Comparison of ENCODE assay signal across 20 cellular contexts in the genomic region with DNA sequence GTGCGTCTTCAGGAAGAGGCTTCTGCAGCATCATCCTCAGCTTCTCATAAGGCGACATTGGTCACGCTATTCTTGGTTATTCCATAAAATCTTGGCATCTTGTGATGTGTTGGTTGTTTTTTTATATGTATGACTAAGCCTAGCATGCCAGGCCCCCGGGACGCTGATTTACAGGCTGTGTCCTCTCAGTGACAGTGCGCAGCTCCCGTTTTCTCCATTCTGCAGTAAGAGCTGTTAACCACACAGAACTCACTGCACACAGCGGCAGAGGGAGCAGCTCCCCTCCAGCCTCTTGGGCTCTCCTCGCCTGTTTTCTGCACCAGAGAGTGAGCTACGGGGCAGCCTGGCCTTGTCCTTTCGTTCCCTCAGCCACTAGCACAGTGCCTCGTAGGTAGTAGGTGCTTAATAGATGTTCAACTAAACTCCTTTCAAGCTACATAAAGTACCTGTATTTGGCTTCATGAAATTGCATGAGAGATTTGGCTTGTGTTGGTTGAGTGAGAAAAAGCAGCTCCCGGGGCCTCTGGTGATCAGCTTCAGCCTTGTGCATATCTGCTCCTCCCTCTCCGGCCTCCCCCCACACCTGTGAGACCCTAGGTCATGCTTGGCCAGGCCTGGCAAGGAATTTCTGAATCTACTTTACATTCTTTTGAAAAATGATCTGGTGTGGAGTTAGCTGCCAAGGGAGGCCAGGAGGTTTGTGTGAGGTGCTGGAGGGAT.
DNase-seq lines count a peak whose midpoint lies in the region; ATAC-seq, FAIRE-seq and TF ChIP-seq lines count a peak whose summit lies in the region.
"Had no signal": no experiment of that assay in that cellular context is flagged by ENCODE, and none has a peak within 500 bp of the region (broad histone marks: within the 10 kb centered on the region; RNA-seq: fewer than 3 reads in every experiment).

No MANE protein-coding gene starts in this region.

- intact Hi-C loops in left ventricle myocardium superior (cut with micrococcal nuclease) = no loop called here
- intact Hi-C loops in left ventricle myocardium inferior (cut with micrococcal nuclease) = no loop called here
- intact Hi-C loops in kidney (cut with DNase I) = no loop called here
- intact Hi-C loops in sigmoid colon (cut with DNase I) = no loop called here

- H3K27me3 ChIP-seq in left ventricle myocardium inferior (ENCODE audit: low read depth) = peaks cover 66% of the 10 kb centered on the region
- no peaks in the 10 kb centered on the region for H3K27me3 ChIP-seq in sigmoid colon

- no peak for TF ChIP-seq EP300 in sigmoid colon (IDR thresholded peaks at IDR 0.05)

- no peak overlapping the region for H3K27ac ChIP-seq in left ventricle myocardium inferior (replicated peaks)
- no peak overlapping the region for H3K27ac ChIP-seq in kidney (ENCODE audit: low read depth in 2 of 2, low read length in 2 of 2)
- no peak overlapping the region for H3K27ac ChIP-seq in sigmoid colon
- H3K27ac ChIP-seq: RWPE1 had no signal

- H3K4me3 ChIP-seq in left ventricle myocardium inferior (no peak overlapping the region), kidney (ENCODE audit: low read length in 2 of 2) (no peak overlapping the region), sigmoid colon (no peak overlapping the region)
- H3K4me3 ChIP-seq: GM23338 had no signal

- ATAC-seq in left ventricle myocardium superior = no peak
- ATAC-seq: GM23338 had no signal

- no peaks in the 10 kb centered on the region for H3K36me3 Mint-ChIP-seq in HFFc6 (ENCODE audit: low read depth)
- H3K36me3 Mint-ChIP-seq in activated naive CD8-positive, alpha-beta T cell treated with anti-CD3 and anti-CD28 coated beads for 36 hours = no peaks in the 10 kb centered on the region

- no peak overlapping the region for H3K4me3 Mint-ChIP-seq in HFFc6
- H3K4me3 Mint-ChIP-seq in activated naive CD8-positive, alpha-beta T cell treated with anti-CD3 and anti-CD28 coated beads for 36 hours = no peak overlapping the region
- H3K4me3 Mint-ChIP-seq: GM23338 had no signal

- FAIRE-seq in kidney (lab: Jason Lieb, UNC) = no peak
- FAIRE-seq: GM12892 had no signal

- no peaks in the 10 kb centered on the region for H3K9me3 ChIP-seq in left ventricle myocardium inferior (replicated peaks)
- H3K9me3 ChIP-seq in kidney (ENCODE audit: control insufficient read depth in 1 of 2, low read length in 2 of 2) = no peaks in the 10 kb centered on the region
- no peaks in the 10 kb centered on the region for H3K9me3 ChIP-seq in sigmoid colon

- no peaks in the 10 kb centered on the region for H3K9me3 Mint-ChIP-seq in HFFc6
- H3K9me3 Mint-ChIP-seq in activated naive CD8-positive, alpha-beta T cell treated with anti-CD3 and anti-CD28 coated beads for 36 hours = no peaks in the 10 kb centered on the region
- H3K9me3 Mint-ChIP-seq: GM23338 had no signal

- no peak overlapping the region for H3K9ac ChIP-seq in kidney (ENCODE audit: low read length in 2 of 2)

- 88 to 89% methylated on average over 14 of the region's 14 CpGs for WGBS in sigmoid colon, 2 donors

- H3K4me1 ChIP-seq in left ventricle myocardium inferior (no peaks in the 10 kb centered on the region), kidney (ENCODE audit: control insufficient read depth in 1 of 2, insufficient read depth in 1 of 2, low read depth in 1 of 2, low read length in 2 of 2) (no peaks in the 10 kb centered on the region), sigmoid colon (no peaks in the 10 kb centered on the region)

- TF ChIP-seq CTCF in left ventricle myocardium inferior (IDR thresholded peaks at IDR 0.05; ENCODE audit: borderline replicate concordance) (no peak), HFFc6 (IDR thresholded peaks at IDR 0.05) (no peak), kidney (IDR thresholded peaks at IDR 0.05; ENCODE audit: borderline replicate concordance, extremely low read depth, insufficient read depth) (no peak), sigmoid colon (IDR thresholded peaks at IDR 0.05) (no peak)

- H3K27me3 Mint-ChIP-seq in HFFc6 (ENCODE audit: insufficient read depth) = peaks cover 16% of the 10 kb centered on the region
- H3K27me3 Mint-ChIP-seq in activated naive CD8-positive, alpha-beta T cell treated with anti-CD3 and anti-CD28 coated beads for 36 hours = no peaks in the 10 kb centered on the region

- H3K27ac Mint-ChIP-seq in HFFc6 = no peak overlapping the region
- H3K27ac Mint-ChIP-seq in activated naive CD8-positive, alpha-beta T cell treated with anti-CD3 and anti-CD28 coated beads for 36 hours = no peak overlapping the region
- H3K27ac Mint-ChIP-seq: GM23338 had no signal

- peaks cover 8% of the 10 kb centered on the region; the same call in 1 of the 2 replicates for H3K4me1 Mint-ChIP-seq in HFFc6 (ENCODE audit: low read depth)
- H3K4me1 Mint-ChIP-seq in activated naive CD8-positive, alpha-beta T cell treated with anti-CD3 and anti-CD28 coated beads for 36 hours = no peaks in the 10 kb centered on the region
- H3K4me1 Mint-ChIP-seq: GM23338 had no signal

- H3K36me3 ChIP-seq in left ventricle myocardium inferior = no peaks in the 10 kb centered on the region
- no peaks in the 10 kb centered on the region for H3K36me3 ChIP-seq in kidney (ENCODE audit: control insufficient read depth in 1 of 2, insufficient read depth in 2 of 2, low read length in 2 of 2)
- H3K36me3 ChIP-seq in sigmoid colon = no peaks in the 10 kb centered on the region

- no peak for TF ChIP-seq POLR2A in sigmoid colon (IDR thresholded peaks at IDR 0.05)

- DNase-seq in left ventricle myocardium superior = peak; percentile 7
- DNase-seq in left ventricle myocardium inferior = no peak
- peak; percentile 25 for DNase-seq in HFFc6
- DNase-seq in kidney = peak; percentile 50
- DNase-seq in sigmoid colon = peak; percentile 46
- no peak for DNase-seq in Kasumi-1 (lab: John Stamatoyannopoulos, UW)
- no peak for DNase-seq in stimulated activated CD4-positive, alpha-beta T cell treated with anti-CD3 and anti-CD28 coated beads, Interleukin-2, amount 100 ng/mL, for 24 hours
- DNase-seq in activated naive CD8-positive, alpha-beta T cell treated with anti-CD3 and anti-CD28 coated beads for 36 hours = no peak
- DNase-seq: 8988T, C1 segment of cervical spinal cord, DND-41, GDM1, IMR-90, NCI-H1105, NCI-H187, NCI-H2171 treated with DMSO at 0.1 percent for 48 hours, NCI-H748 treated with DMSO at 0.1 percent for 48 hours had no signal

Comparison
In these comparisons a context has a peak if more than half of its experiments do, and no peak if none do; other contexts are left out.
1. DNase-seq: peak in left ventricle myocardium superior (single experiment), HFFc6 (single experiment), kidney (single experiment) and sigmoid colon (single experiment); none in left ventricle myocardium inferior (single experiment), Kasumi-1 (0 of 2), stimulated activated CD4-positive, alpha-beta T cell treated with anti-CD3 and anti-CD28 coated beads, Interleukin-2, amount 100 ng/mL, for 24 hours (0 of 2) and activated naive CD8-positive, alpha-beta T cell treated with anti-CD3 and anti-CD28 coated beads for 36 hours (single experiment).